Comparison of ENCODE assay signal across 18 cellular contexts in genomic region chr1:180397190-180397589, GRCh38.
"Had no signal": no experiment of that assay in that cellular context is flagged by ENCODE, and none has a peak within 500 bp of the region (broad histone marks: within the 10 kb centered on the region; RNA-seq: fewer than 3 reads in every experiment).

No MANE protein-coding gene starts in this region.

- H3K4me1 Mint-ChIP-seq: nephron had no signal

- H3K27ac ChIP-seq: ascending aorta, esophagus squamous epithelium, prostate gland, right lobe of liver, transverse colon had no signal

- FAIRE-seq: bronchial epithelial cell had no signal

- H3K27me3 ChIP-seq: ascending aorta, esophagus squamous epithelium, heart left ventricle, right lobe of liver, transverse colon had no signal

- H3K27me3 Mint-ChIP-seq: memory B cell; stimulated activated naive B cell treated with anti-CD40 and anti-IgM and Interleukin-4, amounts not matched to agents 10 μg/mL and 1 μg/mL and 100 μg/mL, for 72 hours had no signal

- H3K4me1 ChIP-seq: ascending aorta, esophagus squamous epithelium, prostate gland, right lobe of liver, transverse colon had no signal

- H3K9me3 Mint-ChIP-seq: activated T-helper 1 cell treated with anti-CD3 and anti-CD28 coated beads, Interleukin-12 subunit alpha, Interleukin-12 subunit beta, Interleukin-2, Interleukin-4 antibody, amounts not matched to agents 30 ng/mL and 10 ng/mL and 1 ng/mL, durations not matched to agents 14 hours and 24 hours and 36 hours had no signal

- H3K4me3 ChIP-seq: ascending aorta, esophagus squamous epithelium, heart left ventricle, prostate gland, right lobe of liver, transverse colon had no signal

- H3K27ac Mint-ChIP-seq: activated T-helper 1 cell treated with anti-CD3 and anti-CD28 coated beads, Interleukin-12 subunit alpha, Interleukin-12 subunit beta, Interleukin-2, Interleukin-4 antibody, amounts not matched to agents 30 ng/mL and 10 ng/mL and 1 ng/mL, durations not matched to agents 14 hours and 24 hours and 36 hours; memory B cell; nephron; stimulated activated naive B cell treated with anti-CD40 and anti-IgM and Interleukin-4, amounts not matched to agents 10 μg/mL and 1 μg/mL and 100 μg/mL, for 72 hours had no signal

- DNase-seq: activated CD4-positive, alpha-beta T cell treated with anti-CD3 and anti-CD28 coated beads for 48 hours; activated naive CD4-positive, alpha-beta T cell; esophagus squamous epithelium; foreskin melanocyte; heart left ventricle; islet precursor cell; right lobe of liver; stimulated activated CD4-positive, alpha-beta T cell treated with anti-CD3 and anti-CD28 coated beads, Interleukin-2, amount 100 ng/mL, for 24 hours; stimulated activated naive B cell treated with anti-CD40 and anti-IgM and Interleukin-4, amounts not matched to agents 10 μg/mL and 1 μg/mL and 100 μg/mL, for 72 hours; T1000; transverse colon had no signal

- H3K4me3 Mint-ChIP-seq: activated T-helper 1 cell treated with anti-CD3 and anti-CD28 coated beads, Interleukin-12 subunit alpha, Interleukin-12 subunit beta, Interleukin-2, Interleukin-4 antibody, amounts not matched to agents 30 ng/mL and 10 ng/mL and 1 ng/mL, durations not matched to agents 14 hours and 24 hours and 36 hours; memory B cell; nephron; stimulated activated naive B cell treated with anti-CD40 and anti-IgM and Interleukin-4, amounts not matched to agents 10 μg/mL and 1 μg/mL and 100 μg/mL, for 72 hours had no signal

- ATAC-seq: heart left ventricle; left lobe of liver; stimulated activated naive B cell treated with anti-CD40 and anti-IgM and Interleukin-4, amounts not matched to agents 10 μg/mL and 1 μg/mL and 100 μg/mL, for 72 hours had no signal

- H3K9me3 ChIP-seq: prostate gland, right lobe of liver had no signal

- H3K36me3 ChIP-seq: ascending aorta, prostate gland, right lobe of liver, transverse colon had no signal
